In genomic region chr11:692824-693414, GRCh38 we compare ENCODE assay signal across 8 cellular contexts. TPM values are rescaled to one million over a fixed set of nuclear protein-coding genes. Genes with fewer than 3 reads are reported as not detected.
DNase-seq lines count a peak whose midpoint lies in the region; ATAC-seq and TF ChIP-seq lines count a peak whose summit lies in the region.

No MANE protein-coding gene starts in this region.

- H3K9me3 Mint-ChIP-seq in HFFc6 = no peaks in the 10 kb centered on the region
- H3K9me3 Mint-ChIP-seq in activated naive CD8-positive, alpha-beta T cell treated with anti-CD3 and anti-CD28 coated beads for 36 hours = no peaks in the 10 kb centered on the region

- peak overlapping the region; percentile 77 for H3K27ac Mint-ChIP-seq in HFFc6
- H3K27ac Mint-ChIP-seq in activated naive CD8-positive, alpha-beta T cell treated with anti-CD3 and anti-CD28 coated beads for 36 hours = peak overlapping the region; percentile 85

- no peaks in the 10 kb centered on the region for H3K27me3 ChIP-seq in ACC112 (ENCODE audit: insufficient read depth, low read length)
- no peaks in the 10 kb centered on the region for H3K27me3 ChIP-seq in lower lobe of right lung (ENCODE audit: low read depth)

- H3K4me3 ChIP-seq in ACC112 (ENCODE audit: low read depth, low read length) = peak overlapping the region; percentile 76
- H3K4me3 ChIP-seq in lower lobe of right lung = peak overlapping the region; percentile 33

- H3K27ac ChIP-seq in ACC112 (ENCODE audit: low read depth, low read length) (no peak overlapping the region), lower lobe of right lung (no peak overlapping the region)

- no peak overlapping the region for H2AFZ ChIP-seq in ACC112 (ENCODE audit: low read length, unreplicated experiment)

- peak overlapping the region; percentile 84 for H3K4me3 Mint-ChIP-seq in HFFc6
- H3K4me3 Mint-ChIP-seq in activated naive CD8-positive, alpha-beta T cell treated with anti-CD3 and anti-CD28 coated beads for 36 hours = peak overlapping the region; percentile 85

- intact Hi-C loops in lower lobe of right lung (cut with DNase I) = no loop called here

- ATAC-seq in lower lobe of right lung = no peak
- ATAC-seq in HG03159 (IDR thresholded peaks at IDR 0.05; ENCODE audit: unreplicated experiment) = no peak
- ATAC-seq in GM21423 (IDR thresholded peaks at IDR 0.05; ENCODE audit: unreplicated experiment) = no peak
- no peak for ATAC-seq in HG03108 (IDR thresholded peaks at IDR 0.05; ENCODE audit: unreplicated experiment)

- H3K4me1 Mint-ChIP-seq in HFFc6 (ENCODE audit: low read depth) = peaks cover 37% of the 10 kb centered on the region
- H3K4me1 Mint-ChIP-seq in activated naive CD8-positive, alpha-beta T cell treated with anti-CD3 and anti-CD28 coated beads for 36 hours = peaks cover 51% of the 10 kb centered on the region

- no peaks in the 10 kb centered on the region for H3K9me3 ChIP-seq in lower lobe of right lung

- peaks cover 10% of the 10 kb centered on the region; the same call in 1 of the 2 replicates for H3K36me3 Mint-ChIP-seq in HFFc6 (ENCODE audit: low read depth)
- H3K36me3 Mint-ChIP-seq in activated naive CD8-positive, alpha-beta T cell treated with anti-CD3 and anti-CD28 coated beads for 36 hours = peaks cover 14% of the 10 kb centered on the region

- H3K79me2 ChIP-seq in ACC112 (ENCODE audit: control insufficient read depth, insufficient read depth, low read length, unreplicated experiment) = peaks cover 47% of the 10 kb centered on the region

- peaks cover 3% of the 10 kb centered on the region for H3K27me3 Mint-ChIP-seq in HFFc6 (ENCODE audit: insufficient read depth)
- no peaks in the 10 kb centered on the region for H3K27me3 Mint-ChIP-seq in activated naive CD8-positive, alpha-beta T cell treated with anti-CD3 and anti-CD28 coated beads for 36 hours

- DNase-seq in HFFc6 = no peak
- peak; percentile 56 for DNase-seq in activated naive CD8-positive, alpha-beta T cell treated with anti-CD3 and anti-CD28 coated beads for 36 hours
- no peak for DNase-seq in lower lobe of right lung
- no peak for DNase-seq in DMS 273 (lab: John Stamatoyannopoulos, UW; ENCODE audit: unreplicated experiment)

- H3K4me1 ChIP-seq in ACC112 (ENCODE audit: control insufficient read depth, insufficient read depth, low read length, unreplicated experiment) = peaks cover 17% of the 10 kb centered on the region
- H3K4me1 ChIP-seq in lower lobe of right lung = peaks cover 30% of the 10 kb centered on the region

- H3K36me3 ChIP-seq in ACC112 (ENCODE audit: insufficient read depth, low read length) (peaks cover 8% of the 10 kb centered on the region; the same call in 1 of the 2 replicates), lower lobe of right lung (peaks cover 26% of the 10 kb centered on the region)

- TF ChIP-seq CTCF in HFFc6 (IDR thresholded peaks at IDR 0.05) (no peak), lower lobe of right lung (IDR thresholded peaks at IDR 0.05) (no peak)

RNA-seq across cellular contexts. Expression of gene DEAF1, which starts 2.1 kb away (rescaled TPM):
- total RNA-seq in HFFc6 (2021; fragmentation: NEBNext Ultra II Directional; extraction: Animal tissue kit (Norgen Biotek cat#: 25700)) = 10 to 100 TPM; 32.2 to 48.1 (median 34.6) TPM
- total RNA-seq in activated naive CD8-positive, alpha-beta T cell treated with anti-CD3 and anti-CD28 coated beads for 36 hours = 10 to 100 TPM; 46.1 to 49.7 TPM
- total RNA-seq in lower lobe of right lung = 32.0 TPM

RNA-seq across cellular contexts. Expression of gene TMEM80, which starts 2.7 kb away (rescaled TPM):
- total RNA-seq in HFFc6 (2021; fragmentation: NEBNext Ultra II Directional; extraction: Animal tissue kit (Norgen Biotek cat#: 25700)) = 10 to 100 TPM; 16.9 to 24.5 (median 19.3) TPM
- total RNA-seq in activated naive CD8-positive, alpha-beta T cell treated with anti-CD3 and anti-CD28 coated beads for 36 hours = 1 to 10 TPM; 7.6 to 9.2 TPM
- 33.9 TPM for total RNA-seq in lower lobe of right lung

RNA-seq across cellular contexts. Expression of gene EPS8L2, which starts 13.1 kb away (rescaled TPM):
- 10 to 100 TPM; 55.5 to 70.1 (median 65.1) TPM for total RNA-seq in HFFc6 (2021; fragmentation: NEBNext Ultra II Directional; extraction: Animal tissue kit (Norgen Biotek cat#: 25700))
- total RNA-seq in activated naive CD8-positive, alpha-beta T cell treated with anti-CD3 and anti-CD28 coated beads for 36 hours = 10 to 100 TPM; 13.3 to 15.9 TPM
- 156 TPM for total RNA-seq in lower lobe of right lung

RNA-seq across cellular contexts. Expression of gene TALDO1, which starts 54.3 kb away (rescaled TPM):
- 100 to 1,000 TPM; 230 to 351 (median 300) TPM for total RNA-seq in HFFc6 (2021; fragmentation: NEBNext Ultra II Directional; extraction: Animal tissue kit (Norgen Biotek cat#: 25700))
- total RNA-seq in activated naive CD8-positive, alpha-beta T cell treated with anti-CD3 and anti-CD28 coated beads for 36 hours = 100 to 1,000 TPM; 231 to 243 TPM
- 218 TPM for total RNA-seq in lower lobe of right lung

RNA-seq across cellular contexts. Expression of gene DRD4, which starts 55.9 kb away (rescaled TPM):
- total RNA-seq in HFFc6 (2021; fragmentation: NEBNext Ultra II Directional; extraction: Animal tissue kit (Norgen Biotek cat#: 25700)) = under 1 TPM; 0.14 to 0.61 (median 0.38) TPM
- under 1 TPM; 0.26 to 0.37 TPM for total RNA-seq in activated naive CD8-positive, alpha-beta T cell treated with anti-CD3 and anti-CD28 coated beads for 36 hours
- 1.3 TPM for total RNA-seq in lower lobe of right lung
